Comparison of ENCODE assay signal across 6 cellular contexts in the genomic region with DNA sequence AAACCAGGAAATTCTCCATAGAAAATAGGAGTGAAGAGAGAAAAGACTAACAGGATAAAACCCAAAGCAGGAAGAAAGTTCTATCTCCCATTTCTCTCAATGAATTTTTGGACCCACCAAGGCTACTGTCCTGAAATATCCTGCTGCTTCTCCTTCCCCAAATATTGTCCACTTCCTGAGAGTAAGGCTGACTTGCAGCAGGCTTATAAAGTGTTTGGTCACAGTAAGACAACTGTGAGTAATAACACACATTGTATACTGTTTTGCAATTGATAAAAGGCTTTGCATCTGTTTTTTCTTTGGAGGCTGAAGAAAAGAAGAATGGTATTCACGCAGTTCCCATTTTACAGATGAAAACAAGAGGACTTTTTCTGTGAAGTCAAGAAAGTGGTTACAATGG. TPM values are rescaled to one million over a fixed set of nuclear protein-coding genes. Genes with fewer than 3 reads are reported as not detected.
"Had no signal": no experiment of that assay in that cellular context is flagged by ENCODE, and none has a peak within 500 bp of the region (broad histone marks: within the 10 kb centered on the region; RNA-seq: fewer than 3 reads in every experiment).

No MANE protein-coding gene starts in this region.

RNA-seq across cellular contexts. Expression of a gene that starts 52.8 kb away (rescaled TPM):
- total RNA-seq: activated B cell treated with CpG ODN at 0.5 μM for 24 hours; activated CD8-positive, alpha-beta T cell treated with anti-CD3 and anti-CD28 coated beads, Interleukin-2, amount 10 ng/mL, durations not matched to agents 7 days and 5 days; left colon; lower lobe of right lung; subcutaneous adipose tissue; T-helper 2 cell treated with Interferon-gamma antibody and Interleukin-4, amounts not matched to agents 100 ng/mL and 5 ng/mL, for 36 hours had no signal
